18 cellular contexts compared by ENCODE assay signal in the genomic region with DNA sequence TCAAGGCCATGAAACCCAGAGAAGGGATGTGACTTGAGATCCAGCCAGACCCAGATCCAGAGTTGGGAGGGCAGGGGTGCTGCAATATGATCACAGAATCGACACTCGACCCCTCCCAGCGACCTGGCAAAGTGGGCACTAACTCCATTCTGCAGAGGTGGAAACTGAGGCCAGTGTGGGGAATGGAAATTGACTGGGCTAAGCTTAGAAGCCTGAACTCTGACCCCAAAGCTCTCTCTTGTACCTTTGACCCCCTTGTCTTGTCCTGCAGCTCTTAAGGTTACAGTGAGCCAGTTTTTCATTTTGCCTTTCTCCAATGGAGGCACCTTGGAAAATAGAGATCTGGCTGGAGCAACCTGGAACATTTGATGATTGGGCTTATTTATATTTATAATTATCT. TPM values are rescaled to one million over a fixed set of nuclear protein-coding genes. Genes with fewer than 3 reads are reported as not detected.
DNase-seq lines count a peak whose midpoint lies in the region; ATAC-seq, FAIRE-seq and TF ChIP-seq lines count a peak whose summit lies in the region.
"Had no signal": no experiment of that assay in that cellular context is flagged by ENCODE, and none has a peak within 500 bp of the region (broad histone marks: within the 10 kb centered on the region; RNA-seq: fewer than 3 reads in every experiment).

No MANE protein-coding gene starts in this region.

- no TSS peak for BruUV-seq in PC-3 (replicated peaks; lab: Mats Ljungman, UMichigan)

- H3K9me3 ChIP-seq in PC-3 (ENCODE audit: low read length) (no peaks in the 10 kb centered on the region), smooth muscle cell (replicated peaks; ENCODE audit: low read depth) (no peaks in the 10 kb centered on the region), neural progenitor cell (ENCODE audit: low read depth) (no peaks in the 10 kb centered on the region), WERI-Rb-1 (ENCODE audit: severe bottlenecking) (no peaks in the 10 kb centered on the region)
- H3K9me3 ChIP-seq: MG63 had no signal

- H3K27me3 Mint-ChIP-seq in neural progenitor cell (ENCODE audit: insufficient read depth, low read depth) = peaks cover 17% of the 10 kb centered on the region
- H3K27me3 Mint-ChIP-seq: CD4-positive, alpha-beta T cell had no signal

- H3K9me3 Mint-ChIP-seq in neural progenitor cell = peaks cover under 1% of the 10 kb centered on the region
- H3K9me3 Mint-ChIP-seq: CD4-positive, alpha-beta T cell had no signal

- H3K4me1 Mint-ChIP-seq in neural progenitor cell = peaks cover 13% of the 10 kb centered on the region

- H3K36me3 Mint-ChIP-seq in neural progenitor cell = no peaks in the 10 kb centered on the region

- no peak for DNase-seq in PC-3
- no peak for DNase-seq in bronchial epithelial cell (ENCODE audit: low read depth)
- no peak for DNase-seq in left colon
- no peak for DNase-seq in smooth muscle cell (lab: John Stamatoyannopoulos, UW; ENCODE audit: unreplicated experiment)
- no peak for DNase-seq in NK-92 treated with Interleukin-12 subunit alpha and Interleukin-12 subunit beta, amount 100 ng/mL, for 24 hours (lab: John Stamatoyannopoulos, UW)
- DNase-seq in neural progenitor cell (ENCODE audit: low spot score) = no peak
- no peak for DNase-seq in WERI-Rb-1
- DNase-seq: CD4-positive, alpha-beta T cell; DMS53; HCEC 1CT; NCI-H1092; NCI-H146; NCI-H2081; NCI-H510A; NCI-H82; SIG-M5 had no signal

- CTCF ChIA-PET in PC-3 (lab: Charles Lee) = no interaction called here

- 87% methylated on average over 3 of the region's 3 CpGs for WGBS in smooth muscle cell (ENCODE audit: low lambda C conversion rate)

- TF ChIP-seq CTCF in PC-3 (conservative IDR thresholded peaks at IDR 0.05; ENCODE audit: low read depth, low read length) = no peak
- no peak for TF ChIP-seq CTCF in bronchial epithelial cell (IDR thresholded peaks at IDR 0.05; ENCODE audit: insufficient read depth, low read length, severe bottlenecking)
- no peak for TF ChIP-seq CTCF in smooth muscle cell (IDR thresholded peaks at IDR 0.05; ENCODE audit: borderline replicate concordance, insufficient read depth, poor library complexity, severe bottlenecking)
- no peak for TF ChIP-seq CTCF in neural progenitor cell (IDR thresholded peaks at IDR 0.05)
- no peak for TF ChIP-seq CTCF in WERI-Rb-1 (IDR thresholded peaks at IDR 0.05; ENCODE audit: low read depth, low read length)

- ATAC-seq in PC-3 = no peak
- peak; percentile 31 for ATAC-seq in left colon
- no peak for ATAC-seq in GM19463 (IDR thresholded peaks at IDR 0.05; ENCODE audit: unreplicated experiment)

- H3K4me2 ChIP-seq in PC-3 (ENCODE audit: low read length) (peak overlapping the region; percentile 28), smooth muscle cell (no peak overlapping the region), neural progenitor cell (no peak overlapping the region)

- H3K27ac Mint-ChIP-seq in neural progenitor cell = no peak overlapping the region
- H3K27ac Mint-ChIP-seq: CD4-positive, alpha-beta T cell had no signal

- H3K79me2 ChIP-seq in PC-3 (ENCODE audit: low read length) (no peaks in the 10 kb centered on the region), smooth muscle cell (ENCODE audit: low read depth) (no peaks in the 10 kb centered on the region), neural progenitor cell (ENCODE audit: low read depth) (no peaks in the 10 kb centered on the region)

- no peak overlapping the region for H3K4me3 Mint-ChIP-seq in neural progenitor cell
- H3K4me3 Mint-ChIP-seq: CD4-positive, alpha-beta T cell had no signal

- peak; percentile 32 for FAIRE-seq in bronchial epithelial cell (lab: Jason Lieb, UNC)

- no peaks in the 10 kb centered on the region for H3K27me3 ChIP-seq in PC-3 (ENCODE audit: low read length)
- no peaks in the 10 kb centered on the region for H3K27me3 ChIP-seq in bronchial epithelial cell (ENCODE audit: control insufficient read depth, insufficient read depth, low read length)
- H3K27me3 ChIP-seq in smooth muscle cell (ENCODE audit: low read depth) = no peaks in the 10 kb centered on the region
- H3K27me3 ChIP-seq in neural progenitor cell = no peaks in the 10 kb centered on the region
- H3K27me3 ChIP-seq in WERI-Rb-1 (ENCODE audit: insufficient read depth, low read depth, severe bottlenecking) = no peaks in the 10 kb centered on the region
- H3K27me3 ChIP-seq: MG63 had no signal

- peaks cover 24% of the 10 kb centered on the region for H3K4me1 ChIP-seq in PC-3 (ENCODE audit: insufficient read depth, low read length)
- H3K4me1 ChIP-seq in smooth muscle cell (ENCODE audit: low read depth) = no peaks in the 10 kb centered on the region
- H3K4me1 ChIP-seq in neural progenitor cell = no peaks in the 10 kb centered on the region

- no peaks in the 10 kb centered on the region for H3K36me3 ChIP-seq in PC-3 (ENCODE audit: low read depth, low read length)
- H3K36me3 ChIP-seq in bronchial epithelial cell (ENCODE audit: control insufficient read depth, insufficient read depth, low read length) = no peaks in the 10 kb centered on the region
- no peaks in the 10 kb centered on the region for H3K36me3 ChIP-seq in smooth muscle cell (ENCODE audit: low read depth)
- no peaks in the 10 kb centered on the region for H3K36me3 ChIP-seq in neural progenitor cell
- no peaks in the 10 kb centered on the region for H3K36me3 ChIP-seq in WERI-Rb-1
- H3K36me3 ChIP-seq: MG63 had no signal

- no peak overlapping the region; the same call in 1 of the 2 replicates for H2AFZ ChIP-seq in PC-3 (ENCODE audit: low read length)
- no peak overlapping the region for H2AFZ ChIP-seq in smooth muscle cell (ENCODE audit: low read depth)
- no peak overlapping the region for H2AFZ ChIP-seq in neural progenitor cell (replicated peaks)

- POLR2A ChIA-PET in PC-3 (lab: Charles Lee; ENCODE audit: unreplicated experiment) = no interaction called here

- H3K9ac ChIP-seq in PC-3 (ENCODE audit: low read length) (peak overlapping the region; percentile 65), smooth muscle cell (ENCODE audit: low read depth) (no peak overlapping the region), neural progenitor cell (no peak overlapping the region)

- no peaks in the 10 kb centered on the region for H4K20me1 ChIP-seq in PC-3 (ENCODE audit: low read length)
- H4K20me1 ChIP-seq in smooth muscle cell (ENCODE audit: low read depth) = no peaks in the 10 kb centered on the region
- H4K20me1 ChIP-seq in neural progenitor cell (ENCODE audit: low read depth) = no peaks in the 10 kb centered on the region

- H3K9me2 ChIP-seq in PC-3 (replicated peaks; ENCODE audit: low read length) = no peaks in the 10 kb centered on the region

- H3K27ac ChIP-seq in PC-3 (ENCODE audit: low read length) (peak overlapping the region; percentile 69), smooth muscle cell (ENCODE audit: low read depth) (peak overlapping the region; percentile 23), neural progenitor cell (no peak overlapping the region), WERI-Rb-1 (no peak overlapping the region)

- H3K4me3 ChIP-seq in PC-3 (ENCODE audit: low read length) = no peak overlapping the region
- no peak overlapping the region for H3K4me3 ChIP-seq in bronchial epithelial cell (ENCODE audit: low read depth, low read length)
- H3K4me3 ChIP-seq in smooth muscle cell = no peak overlapping the region
- H3K4me3 ChIP-seq in neural progenitor cell = no peak overlapping the region
- H3K4me3 ChIP-seq in WERI-Rb-1 (ENCODE audit: low read depth, low read length) = no peak overlapping the region
- H3K4me3 ChIP-seq: MG63 had no signal

- H3F3A ChIP-seq in PC-3 (ENCODE audit: low read length, unreplicated experiment) (no peaks in the 10 kb centered on the region), smooth muscle cell (ENCODE audit: low read depth) (peaks cover 4% of the 10 kb centered on the region), neural progenitor cell (ENCODE audit: low read depth) (no peaks in the 10 kb centered on the region)

- intact Hi-C loops in PC-3 (cut with micrococcal nuclease) (no loop called here), left colon (cut with DNase I, micrococcal nuclease) (no loop called here)

RNA-seq across cellular contexts. Expression of gene ERGIC1, which starts 14.5 kb away (rescaled TPM):
- total RNA-seq in PC-3 (2014; rRNA removed) (124 and 148 TPM in 2 replicates), bronchial epithelial cell (105 and 116 TPM in 2 replicates), left colon (100 to 1,000 TPM; 201 to 223 TPM), smooth muscle cell (135 and 140 TPM in 2 replicates), neural progenitor cell (ENCODE audit: low replicate concordance) (28.7 and 50.8 TPM in 2 replicates)
- polyA plus RNA-seq in smooth muscle cell = 33.2 and 38.2 TPM in 2 replicates

RNA-seq across cellular contexts. Expression of gene DUSP1, which starts 48.6 kb away (rescaled TPM):
- total RNA-seq in PC-3 (2014; rRNA removed) (522 and 586 TPM in 2 replicates), bronchial epithelial cell (114 and 194 TPM in 2 replicates), left colon (100 to 1,000 TPM; 148 to 242 TPM), smooth muscle cell (751 and 817 TPM in 2 replicates), neural progenitor cell (ENCODE audit: low replicate concordance) (4.2 and 12.8 TPM in 2 replicates)
- polyA plus RNA-seq in smooth muscle cell = 656 and 995 TPM in 2 replicates

Comparison
In these comparisons a context has a peak if more than half of its experiments do, and no peak if none do; other contexts are left out.
1. H3K27ac ChIP-seq: peak in PC-3 (single experiment) and smooth muscle cell (single experiment); none in neural progenitor cell (single experiment) and WERI-Rb-1 (single experiment).